14 cellular contexts compared by ENCODE assay signal in genomic region chr3:140832883-140833282, GRCh38.
DNase-seq lines count a peak whose midpoint lies in the region; ATAC-seq and TF ChIP-seq lines count a peak whose summit lies in the region.
"Had no signal": no experiment of that assay in that cellular context is flagged by ENCODE, and none has a peak within 500 bp of the region (broad histone marks: within the 10 kb centered on the region; RNA-seq: fewer than 3 reads in every experiment).

No MANE protein-coding gene starts in this region.

- peaks cover 2% of the 10 kb centered on the region for H3K27me3 Mint-ChIP-seq in activated CD8-positive, alpha-beta T cell treated with anti-CD3 and anti-CD28 coated beads for 36 hours

- intact Hi-C loops in activated CD8-positive, alpha-beta T cell treated with anti-CD3 and anti-CD28 coated beads for 36 hours (cut with micrococcal nuclease): no loop called here

- peak; percentile 75 for DNase-seq in Kasumi-1 (lab: John Stamatoyannopoulos, UW)
- DNase-seq in activated CD8-positive, alpha-beta T cell treated with anti-CD3 and anti-CD28 coated beads for 36 hours: no peak
- no peak for DNase-seq in NCI-H1105 (lab: John Stamatoyannopoulos, UW)
- DNase-seq: activated T-cell treated with anti-CD3 and anti-CD28 coated beads, Interleukin-2, amount 50 U/mL, for 48 hours; heart left ventricle; NCI-H2081; stimulated activated CD4-positive, alpha-beta T cell treated with anti-CD3 and anti-CD28 coated beads, Interleukin-1b, Interleukin-23, amount 100 ng/mL, for 48 hours had no signal

- no peak for TF ChIP-seq CTCF in activated CD8-positive, alpha-beta T cell treated with anti-CD3 and anti-CD28 coated beads for 36 hours (IDR thresholded peaks at IDR 0.05)

- peak overlapping the region; percentile 3; the same call in 1 of the 2 replicates for H3K4me3 ChIP-seq in GM08714 (ENCODE audit: low read length)
- H3K4me3 ChIP-seq: coronary artery, heart left ventricle, K562 had no signal

- peaks cover 8% of the 10 kb centered on the region for H3K4me1 Mint-ChIP-seq in activated CD8-positive, alpha-beta T cell treated with anti-CD3 and anti-CD28 coated beads for 36 hours (ENCODE audit: low read depth)

- ATAC-seq in GM19395 (IDR thresholded peaks at IDR 0.05; ENCODE audit: unreplicated experiment) (peak; percentile 91), HG03025 (IDR thresholded peaks at IDR 0.05; ENCODE audit: low FRiP score, unreplicated experiment) (no peak), HG02840 (IDR thresholded peaks at IDR 0.05; ENCODE audit: low FRiP score, unreplicated experiment) (no peak), HG03108 (IDR thresholded peaks at IDR 0.05; ENCODE audit: unreplicated experiment) (no peak)
- ATAC-seq in activated CD8-positive, alpha-beta T cell treated with anti-CD3 and anti-CD28 coated beads for 36 hours: no peak
- ATAC-seq: heart left ventricle, K562 had no signal

- CTCF ChIA-PET in activated CD8-positive, alpha-beta T cell treated with anti-CD3 and anti-CD28 coated beads for 36 hours (lab: Charles Lee): interaction anchor here (1.7 kb wide), 1 partner anchor 10 kb away, joined by 5 read pairs; no protein-coding TSS in a partner anchor

- H3K27ac Mint-ChIP-seq in activated CD8-positive, alpha-beta T cell treated with anti-CD3 and anti-CD28 coated beads for 36 hours: peak overlapping the region; percentile 38

- no peaks in the 10 kb centered on the region for H3K9me3 Mint-ChIP-seq in activated CD8-positive, alpha-beta T cell treated with anti-CD3 and anti-CD28 coated beads for 36 hours

- no peak overlapping the region for H3K4me3 Mint-ChIP-seq in activated CD8-positive, alpha-beta T cell treated with anti-CD3 and anti-CD28 coated beads for 36 hours

- POLR2A ChIA-PET in activated CD8-positive, alpha-beta T cell treated with anti-CD3 and anti-CD28 coated beads for 36 hours (lab: Charles Lee): no interaction called here

- H3K36me3 Mint-ChIP-seq in activated CD8-positive, alpha-beta T cell treated with anti-CD3 and anti-CD28 coated beads for 36 hours (ENCODE audit: low read depth): no peaks in the 10 kb centered on the region

Comparison
In these comparisons a context has a peak if more than half of its experiments do, and no peak if none do; other contexts are left out.
1. DNase-seq: peak in Kasumi-1 (2 of 2); none in activated CD8-positive, alpha-beta T cell treated with anti-CD3 and anti-CD28 coated beads for 36 hours (single experiment) and NCI-H1105 (single experiment).